Comparison of ENCODE assay signal across 27 cellular contexts in genomic region chr12:18068355-18068754, GRCh38. TPM values are rescaled to one million over a fixed set of nuclear protein-coding genes. Genes with fewer than 3 reads are reported as not detected.
"Had no signal": no experiment of that assay in that cellular context is flagged by ENCODE, and none has a peak within 500 bp of the region (broad histone marks: within the 10 kb centered on the region; RNA-seq: fewer than 3 reads in every experiment).

No MANE protein-coding gene starts in this region.

- H3K36me3 Mint-ChIP-seq: activated naive CD4-positive, alpha-beta T cell treated with anti-CD3 and anti-CD28 coated beads, Interleukin-2, amount 10 ng/mL, durations not matched to agents 7 days and 5 days; mesothelial cell of epicardium; naive thymus-derived CD8-positive, alpha-beta T cell; stimulated activated memory B cell treated with anti-CD40 and anti-IgM and Interleukin-4, amounts not matched to agents 10 μg/mL and 1 μg/mL and 100 μg/mL, for 72 hours had no signal

- H3K4me1 ChIP-seq: esophagus squamous epithelium, gastroesophageal sphincter, left lung, sigmoid colon, testis, uterus had no signal

- ATAC-seq: activated CD4-positive, CD25-positive, alpha-beta regulatory T cell treated with anti-CD3 and anti-CD28 coated beads, Interleukin-2, amount 50 U/mL, for 24 hours; activated T-cell treated with anti-CD3 and anti-CD28 coated beads, Interleukin-2, amount 50 U/mL, for 72 hours; gastroesophageal sphincter; left lung; naive thymus-derived CD8-positive, alpha-beta T cell; stimulated activated memory B cell treated with anti-CD40 and anti-IgM and Interleukin-4, amounts not matched to agents 10 μg/mL and 1 μg/mL and 100 μg/mL, for 72 hours had no signal

- H3K27me3 Mint-ChIP-seq: activated CD4-positive, alpha-beta memory T cell treated with anti-CD3 and anti-CD28 coated beads, Interleukin-2, amount 10 ng/mL, durations not matched to agents 7 days and 5 days; activated CD4-positive, alpha-beta T cell treated with anti-CD3 and anti-CD28 coated beads, Interleukin-2, amount 10 ng/mL, durations not matched to agents 24 days and 14 days; activated naive CD4-positive, alpha-beta T cell treated with anti-CD3 and anti-CD28 coated beads, Interleukin-2, amount 10 ng/mL, durations not matched to agents 7 days and 5 days; dendritic cell treated with granulocyte-macrophage colony-stimulating factor and Interleukin-4, amounts not matched to agents 40 ng/mL and 50 ng/mL, for 4 days; naive thymus-derived CD8-positive, alpha-beta T cell; stimulated activated memory B cell treated with anti-CD40 and anti-IgM and Interleukin-4, amounts not matched to agents 10 μg/mL and 1 μg/mL and 100 μg/mL, for 72 hours had no signal

- H3K36me3 ChIP-seq: esophagus squamous epithelium, gastroesophageal sphincter, left lung, sigmoid colon, uterus had no signal

- H3K4me3 ChIP-seq: esophagus squamous epithelium, gastroesophageal sphincter, left lung, lung, sigmoid colon, smooth muscle cell, testis, uterus had no signal

- H3K27me3 ChIP-seq: esophagus squamous epithelium, gastroesophageal sphincter, left lung, sigmoid colon, testis, uterus had no signal

- H3K27ac Mint-ChIP-seq: activated CD4-positive, alpha-beta memory T cell treated with anti-CD3 and anti-CD28 coated beads, Interleukin-2, amount 10 ng/mL, durations not matched to agents 7 days and 5 days; activated CD4-positive, alpha-beta T cell treated with anti-CD3 and anti-CD28 coated beads, Interleukin-2, amount 10 ng/mL, durations not matched to agents 24 days and 14 days; activated naive CD4-positive, alpha-beta T cell treated with anti-CD3 and anti-CD28 coated beads, Interleukin-2, amount 10 ng/mL, durations not matched to agents 7 days and 5 days; activated T-cell treated with anti-CD3 and anti-CD28 coated beads, Interleukin-2, amount 50 U/mL, for 72 hours; dendritic cell treated with granulocyte-macrophage colony-stimulating factor and Interleukin-4, amounts not matched to agents 40 ng/mL and 50 ng/mL, for 4 days; mesothelial cell of epicardium; naive thymus-derived CD8-positive, alpha-beta T cell; stimulated activated memory B cell treated with anti-CD40 and anti-IgM and Interleukin-4, amounts not matched to agents 10 μg/mL and 1 μg/mL and 100 μg/mL, for 72 hours had no signal

- H3K9me3 ChIP-seq: esophagus squamous epithelium, gastroesophageal sphincter, sigmoid colon, testis, uterus had no signal

- H3K4me1 Mint-ChIP-seq: activated CD4-positive, alpha-beta memory T cell treated with anti-CD3 and anti-CD28 coated beads, Interleukin-2, amount 10 ng/mL, durations not matched to agents 7 days and 5 days; activated CD4-positive, alpha-beta T cell treated with anti-CD3 and anti-CD28 coated beads, Interleukin-2, amount 10 ng/mL, durations not matched to agents 24 days and 14 days; activated naive CD4-positive, alpha-beta T cell treated with anti-CD3 and anti-CD28 coated beads, Interleukin-2, amount 10 ng/mL, durations not matched to agents 7 days and 5 days; mesothelial cell of epicardium; naive thymus-derived CD8-positive, alpha-beta T cell; stimulated activated memory B cell treated with anti-CD40 and anti-IgM and Interleukin-4, amounts not matched to agents 10 μg/mL and 1 μg/mL and 100 μg/mL, for 72 hours had no signal

- DNase-seq: activated CD4-positive, alpha-beta memory T cell treated with anti-CD3 and anti-CD28 coated beads, Interleukin-2, amount 10 ng/mL, durations not matched to agents 7 days and 5 days; activated CD4-positive, alpha-beta T cell treated with anti-CD3 and anti-CD28 coated beads, Interleukin-2, amount 10 ng/mL, durations not matched to agents 24 days and 14 days; activated effector memory CD4-positive, alpha-beta T cell treated with anti-CD3 and anti-CD28 coated beads, Interleukin-2, amount 50 U/mL, for 16 hours; activated naive CD4-positive, alpha-beta T cell treated with anti-CD3 and anti-CD28 coated beads, Interleukin-2, amount 10 ng/mL, durations not matched to agents 7 days and 5 days; activated T-cell treated with anti-CD3 and anti-CD28 coated beads, Interleukin-2, amount 50 U/mL, for 72 hours; caudate nucleus; effector memory CD4-positive, alpha-beta T cell; esophagus squamous epithelium; head of caudate nucleus; kidney glomerular epithelial cell; left lung; naive thymus-derived CD8-positive, alpha-beta T cell; retina; sigmoid colon; stimulated activated CD4-positive, alpha-beta T cell treated with anti-CD3 and anti-CD28 coated beads, Interleukin-15, amount 100 ng/mL, for 24 hours; T-helper 2 cell; testis; uterus had no signal

- H3K27ac ChIP-seq: esophagus squamous epithelium, gastroesophageal sphincter, left lung, sigmoid colon, testis, uterus had no signal

- H3K4me3 Mint-ChIP-seq: activated CD4-positive, alpha-beta memory T cell treated with anti-CD3 and anti-CD28 coated beads, Interleukin-2, amount 10 ng/mL, durations not matched to agents 7 days and 5 days; activated CD4-positive, alpha-beta T cell treated with anti-CD3 and anti-CD28 coated beads, Interleukin-2, amount 10 ng/mL, durations not matched to agents 24 days and 14 days; activated naive CD4-positive, alpha-beta T cell treated with anti-CD3 and anti-CD28 coated beads, Interleukin-2, amount 10 ng/mL, durations not matched to agents 7 days and 5 days; activated T-cell treated with anti-CD3 and anti-CD28 coated beads, Interleukin-2, amount 50 U/mL, for 72 hours; dendritic cell treated with granulocyte-macrophage colony-stimulating factor and Interleukin-4, amounts not matched to agents 40 ng/mL and 50 ng/mL, for 4 days; mesothelial cell of epicardium; naive thymus-derived CD8-positive, alpha-beta T cell; stimulated activated memory B cell treated with anti-CD40 and anti-IgM and Interleukin-4, amounts not matched to agents 10 μg/mL and 1 μg/mL and 100 μg/mL, for 72 hours had no signal

- H3K4me2 ChIP-seq: smooth muscle cell had no signal

RNA-seq across cellular contexts. Expression of gene RERGL, which starts 21.6 kb away (rescaled TPM):
- total RNA-seq: activated CD4-positive, alpha-beta memory T cell treated with anti-CD3 and anti-CD28 coated beads, Interleukin-2, amount 10 ng/mL, durations not matched to agents 7 days and 5 days; activated CD4-positive, alpha-beta T cell treated with anti-CD3 and anti-CD28 coated beads, Interleukin-2, amount 10 ng/mL, durations not matched to agents 24 days and 14 days; activated T-cell treated with anti-CD3 and anti-CD28 coated beads, Interleukin-2, amount 50 U/mL, for 72 hours; endothelial cell of umbilical vein; naive thymus-derived CD8-positive, alpha-beta T cell; osteoblast; smooth muscle cell had no signal
- polyA plus RNA-seq: endothelial cell of umbilical vein; naive thymus-derived CD8-positive, alpha-beta T cell; smooth muscle cell had no signal
